Comparison of ENCODE assay signal across 8 cellular contexts in the genomic region with DNA sequence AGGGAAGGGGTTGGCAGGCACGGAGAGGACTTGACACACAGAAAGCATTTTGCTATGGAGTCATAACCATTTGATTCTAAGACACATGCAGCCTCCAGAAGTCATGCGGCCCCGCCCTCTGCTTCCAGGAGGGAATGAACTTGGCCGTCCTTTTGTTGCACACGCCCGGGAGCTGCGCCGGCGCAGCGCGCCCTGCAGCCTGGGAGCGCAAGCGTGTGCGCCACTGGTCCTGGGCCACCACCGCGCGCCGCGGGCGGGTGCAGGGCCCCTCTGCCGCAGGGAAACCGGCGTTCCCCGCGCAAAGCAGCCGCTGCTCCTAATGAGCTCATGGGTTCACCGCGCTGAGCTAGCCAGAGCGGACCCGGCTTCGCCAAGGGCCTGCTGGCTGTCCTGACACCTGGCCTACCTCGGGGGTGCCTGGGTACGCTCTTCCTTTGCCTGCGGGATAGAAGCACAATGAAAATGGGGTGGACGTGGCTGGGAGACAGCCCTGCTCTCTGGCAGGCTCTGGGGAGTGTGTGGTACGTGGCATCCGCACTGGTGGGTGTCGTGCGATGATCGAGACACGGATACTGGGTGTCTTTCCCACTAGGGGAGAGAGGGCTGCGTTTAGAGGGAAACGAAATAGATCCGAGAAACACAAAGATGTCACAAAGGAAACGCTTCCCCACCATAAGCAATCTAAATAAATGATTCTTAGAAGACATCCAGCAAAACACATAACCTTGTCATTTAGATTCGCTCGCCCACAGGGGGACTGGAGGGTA. TPM values are rescaled to one million over a fixed set of nuclear protein-coding genes. Genes with fewer than 3 reads are reported as not detected.
DNase-seq lines count a peak whose midpoint lies in the region; ATAC-seq and TF ChIP-seq lines count a peak whose summit lies in the region.

No MANE protein-coding gene starts in this region.

- H3K27me3 ChIP-seq in gastrocnemius medialis: no peaks in the 10 kb centered on the region

- TF ChIP-seq POLR2A in gastrocnemius medialis (IDR thresholded peaks at IDR 0.05): peak; percentile 88 to 93

- peaks cover 27 to 40% of the 10 kb centered on the region in 2 donors for H3K4me1 ChIP-seq in gastrocnemius medialis

- DNase-seq in G401 (ENCODE audit: low spot score) (peak; percentile 85), LNCaP clone FGC (ENCODE audit: low read depth) (peak; percentile 63), T-helper 17 cell (peak in 1 of 3 donors; percentile 14), cerebellar cortex (ENCODE audit: low spot score) (peak; percentile 78), inferior parietal cortex (ENCODE audit: extremely low spot score) (peak; percentile 68), gastrocnemius medialis (peak; percentile 86 to 91), SKM-1 treated with dmso at 0.1 percent for 144 hours (lab: John Stamatoyannopoulos, UW; ENCODE audit: unreplicated experiment) (no peak)

- H3K4me3 ChIP-seq in LNCaP clone FGC (ENCODE audit: low read depth, low read length) (peak overlapping the region; percentile 81), gastrocnemius medialis (peak overlapping the region; percentile 66 to 96 (median 76))

- peak; percentile 51 for ATAC-seq in T-helper 17 cell
- ATAC-seq in gastrocnemius medialis: peak; percentile 83 to 87
- no peak for ATAC-seq in HG02610 (IDR thresholded peaks at IDR 0.05; ENCODE audit: unreplicated experiment)

- intact Hi-C loops in gastrocnemius medialis (cut with DNase I; ENCODE audit: low total_unique reads): loop anchor here (1.0 to 5.0 kb wide), 6 partner anchors 22 to 193 kb away; partner anchors contain the start of gene PEX26

- no peaks in the 10 kb centered on the region for H3K36me3 Mint-ChIP-seq in T-helper 17 cell (ENCODE audit: low read depth)

- no peaks in the 10 kb centered on the region for H3K36me3 ChIP-seq in gastrocnemius medialis

- in situ Hi-C loops in G401 (cut with HindIII; ENCODE audit: low sequenced_read_pairs): loop anchor here (25.0 kb wide), 1 partner anchor 136 kb away; no protein-coding TSS in a partner anchor
- in situ Hi-C loops in gastrocnemius medialis (cut with MboI; ENCODE audit: low sequenced_read_pairs in 4 of 4): loop anchor here in 1 of 4 donors (5.0 to 10.0 kb wide), 2 partner anchors 111 to 189 kb away; no protein-coding TSS in a partner anchor

- TF ChIP-seq CTCF in LNCaP clone FGC (IDR thresholded peaks at IDR 0.05; ENCODE audit: control insufficient read depth, extremely low read depth, insufficient read depth): no peak
- peak in 3 of 5 experiments; percentile 8 to 17 (median 14) for TF ChIP-seq CTCF in gastrocnemius medialis (IDR thresholded peaks at IDR 0.05 in 4 of 5, conservative IDR thresholded peaks at IDR 0.05 in 1 of 5)

- H3K4me1 Mint-ChIP-seq in T-helper 17 cell: peaks cover 13% of the 10 kb centered on the region

- peak overlapping the region; percentile 89 to 95 (median 94) for H3K27ac ChIP-seq in gastrocnemius medialis

- H3K9me3 ChIP-seq in T-helper 17 cell (ENCODE audit: control insufficient read depth, low read length, poor library complexity, severe bottlenecking): no peaks in the 10 kb centered on the region
- no peaks in the 10 kb centered on the region for H3K9me3 ChIP-seq in gastrocnemius medialis

- H3K4me3 Mint-ChIP-seq in T-helper 17 cell: peak overlapping the region; percentile 96

- no peak overlapping the region for H3K27ac Mint-ChIP-seq in T-helper 17 cell

- peaks cover 59% of the 10 kb centered on the region for H3K27me3 Mint-ChIP-seq in T-helper 17 cell

RNA-seq across cellular contexts. Expression of gene MICAL3, which starts 0.7 kb away (rescaled TPM):
- total RNA-seq in G401 (2014; rRNA removed; shearing (Covaris generic)): 3.4 and 5.3 TPM in 2 replicates
- total RNA-seq in T-helper 17 cell: 10 to 100 TPM; 28.9 to 37.0 TPM
- total RNA-seq in gastrocnemius medialis: 1 to 10 TPM; 6.0 to 9.8 (median 8.1) TPM

RNA-seq across cellular contexts. Expression of gene PEX26, which starts 54.1 kb away (rescaled TPM):
- 13.7 and 20.7 TPM in 2 replicates for total RNA-seq in G401 (2014; rRNA removed; shearing (Covaris generic))
- total RNA-seq in T-helper 17 cell (10 to 100 TPM; 28.4 to 37.3 TPM), gastrocnemius medialis (10 to 100 TPM; 16.4 to 24.7 (median 16.8) TPM)
